Comparison of ENCODE assay signal across 1 cellular context in the genomic region with DNA sequence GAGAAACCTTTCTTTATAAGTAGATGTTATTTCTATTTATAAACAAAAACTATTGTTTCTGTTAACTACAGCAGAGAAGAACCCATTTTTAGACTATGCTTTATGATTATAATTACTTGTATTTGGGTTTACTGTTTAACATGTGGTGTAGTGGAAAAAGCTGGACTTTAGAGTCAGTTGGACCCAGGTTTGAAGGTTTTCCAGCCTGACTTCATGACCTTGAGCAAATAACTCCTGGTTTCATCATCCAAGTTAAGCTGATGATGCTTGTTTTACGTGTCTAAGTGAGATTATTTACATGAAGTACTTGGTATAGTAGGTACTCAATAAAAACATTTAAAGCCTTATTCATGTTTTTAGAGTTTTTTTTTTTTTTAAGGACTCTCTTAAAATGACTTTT.
A peak's percentile ranks its signal among the peaks of the same experiment; 100 is the strongest.
TF ChIP-seq lines count a peak whose summit lies in the region.

No MANE protein-coding gene starts in this region.

TF ChIP-seq in HepG2, 621 proteins besides CTCF, POLR2A, EP300 and RAD21 (continued from another document and continues in another):
- no peak; the same call in 1 of the 2 replicates for TF ChIP-seq ARID4A (CRISPR knock-in tag; IDR thresholded peaks at IDR 0.05; ENCODE audit: borderline replicate concordance)
- TF ChIP-seq ZNF230 (CRISPR knock-in tag; IDR thresholded peaks at IDR 0.05), result no peak
- no peak for TF ChIP-seq HMG20B (CRISPR knock-in tag; conservative IDR thresholded peaks at IDR 0.05)
- no peak for TF ChIP-seq PLRG1 (conservative IDR thresholded peaks at IDR 0.05)
- peak in 1 of 2 experiments; percentile 22; a peak in 1 of 4 replicates for TF ChIP-seq REST (IDR thresholded peaks at IDR 0.05; ENCODE audit: borderline replicate concordance in 1 of 2, low read depth in 1 of 2, low read length in 2 of 2)
- no peak for TF ChIP-seq ARHGAP35 (CRISPR knock-in tag; IDR thresholded peaks at IDR 0.05; ENCODE audit: borderline replicate concordance)
- TF ChIP-seq EHMT2 (IDR thresholded peaks at IDR 0.05; ENCODE audit: borderline replicate concordance, low read depth, low read length), result peak; percentile 66; the same call in 1 of the 2 replicates
- no peak for TF ChIP-seq ZNF34 (CRISPR knock-in tag; IDR thresholded peaks at IDR 0.05; ENCODE audit: borderline replicate concordance)
- TF ChIP-seq JARID2 (CRISPR knock-in tag; IDR thresholded peaks at IDR 0.05; ENCODE audit: insufficient replicate concordance), result peak; percentile 72
- TF ChIP-seq CEBPZ (IDR thresholded peaks at IDR 0.05; ENCODE audit: low read length), result no peak
- TF ChIP-seq GATAD1 (CRISPR knock-in tag; IDR thresholded peaks at IDR 0.05), result peak; percentile 62
- no peak for TF ChIP-seq ZSCAN22 (CRISPR knock-in tag; IDR thresholded peaks at IDR 0.05)
- no peak for TF ChIP-seq BRCA1 (CRISPR knock-in tag; IDR thresholded peaks at IDR 0.05)
- no peak for TF ChIP-seq ZNF224 (CRISPR knock-in tag; IDR thresholded peaks at IDR 0.05)
- peak; percentile 73; the same call in 1 of the 2 replicates for TF ChIP-seq ARID3A (IDR thresholded peaks at IDR 0.05; ENCODE audit: low read depth, low read length)
- peak; percentile 73 for TF ChIP-seq RXRB (CRISPR knock-in tag; IDR thresholded peaks at IDR 0.05; ENCODE audit: borderline replicate concordance)
- TF ChIP-seq, protein P1, sequence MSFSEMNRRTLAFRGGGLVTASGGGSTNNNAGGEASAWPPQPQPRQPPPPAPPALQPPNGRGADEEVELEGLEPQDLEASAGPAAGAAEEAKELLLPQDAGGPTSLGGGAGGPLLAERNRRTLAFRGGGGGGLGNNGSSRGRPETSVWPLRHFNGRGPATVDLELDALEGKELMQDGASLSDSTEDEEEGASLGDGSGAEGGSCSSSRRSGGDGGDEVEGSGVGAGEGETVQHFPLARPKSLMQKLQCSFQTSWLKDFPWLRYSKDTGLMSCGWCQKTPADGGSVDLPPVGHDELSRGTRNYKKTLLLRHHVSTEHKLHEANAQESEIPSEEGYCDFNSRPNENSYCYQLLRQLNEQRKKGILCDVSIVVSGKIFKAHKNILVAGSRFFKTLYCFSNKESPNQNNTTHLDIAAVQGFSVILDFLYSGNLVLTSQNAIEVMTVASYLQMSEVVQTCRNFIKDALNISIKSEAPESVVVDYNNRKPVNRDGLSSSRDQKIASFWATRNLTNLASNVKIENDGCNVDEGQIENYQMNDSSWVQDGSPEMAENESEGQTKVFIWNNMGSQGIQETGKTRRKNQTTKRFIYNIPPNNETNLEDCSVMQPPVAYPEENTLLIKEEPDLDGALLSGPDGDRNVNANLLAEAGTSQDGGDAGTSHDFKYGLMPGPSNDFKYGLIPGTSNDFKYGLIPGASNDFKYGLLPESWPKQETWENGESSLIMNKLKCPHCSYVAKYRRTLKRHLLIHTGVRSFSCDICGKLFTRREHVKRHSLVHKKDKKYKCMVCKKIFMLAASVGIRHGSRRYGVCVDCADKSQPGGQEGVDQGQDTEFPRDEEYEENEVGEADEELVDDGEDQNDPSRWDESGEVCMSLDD (CRISPR knock-in tag; IDR thresholded peaks at IDR 0.05; ENCODE audit: borderline replicate concordance), result no peak
- no peak for TF ChIP-seq ZNF800 (CRISPR knock-in tag; IDR thresholded peaks at IDR 0.05)
- no peak for TF ChIP-seq ZC3H4 (CRISPR knock-in tag; IDR thresholded peaks at IDR 0.05; ENCODE audit: borderline replicate concordance)
- TF ChIP-seq ARNTL (CRISPR knock-in tag; IDR thresholded peaks at IDR 0.05), result no peak
- no peak for TF ChIP-seq NFYB (CRISPR knock-in tag; IDR thresholded peaks at IDR 0.05)
- no peak for TF ChIP-seq ZBTB46 (CRISPR knock-in tag; IDR thresholded peaks at IDR 0.05; ENCODE audit: borderline replicate concordance)
- TF ChIP-seq BCL6 (CRISPR knock-in tag; IDR thresholded peaks at IDR 0.05), result peak; percentile 79
- no peak for TF ChIP-seq ZNF883 (CRISPR knock-in tag; IDR thresholded peaks at IDR 0.05; ENCODE audit: not compliant biosample characterization)
- no peak for TF ChIP-seq GFI1 (CRISPR knock-in tag; IDR thresholded peaks at IDR 0.05; ENCODE audit: borderline replicate concordance)
- no peak for TF ChIP-seq SAFB2 (CRISPR knock-in tag; IDR thresholded peaks at IDR 0.05; ENCODE audit: borderline replicate concordance, low read depth)
- no peak for TF ChIP-seq ZNF292 (CRISPR knock-in tag; IDR thresholded peaks at IDR 0.05; ENCODE audit: borderline replicate concordance, low read depth)
- peak; percentile 82 for TF ChIP-seq MED1 (CRISPR knock-in tag; IDR thresholded peaks at IDR 0.05)
- TF ChIP-seq ZNF326 (CRISPR knock-in tag; IDR thresholded peaks at IDR 0.05; ENCODE audit: borderline replicate concordance), result no peak
- no peak for TF ChIP-seq SRSF9 (IDR thresholded peaks at IDR 0.05; ENCODE audit: borderline replicate concordance, insufficient read depth, low read depth, low read length, poor library complexity, severe bottlenecking)
- TF ChIP-seq MIER3 (CRISPR knock-in tag; IDR thresholded peaks at IDR 0.05; ENCODE audit: borderline replicate concordance), result peak; percentile 94
- no peak for TF ChIP-seq GLI4 (CRISPR knock-in tag; IDR thresholded peaks at IDR 0.05; ENCODE audit: borderline replicate concordance)
- no peak for TF ChIP-seq MXD1 (CRISPR knock-in tag; IDR thresholded peaks at IDR 0.05)
- no peak for TF ChIP-seq ZFP36L2 (CRISPR knock-in tag; IDR thresholded peaks at IDR 0.05)
- TF ChIP-seq TFAP4 (IDR thresholded peaks at IDR 0.05; ENCODE audit: borderline replicate concordance, low read depth), result peak; percentile 67
